In the genomic region with DNA sequence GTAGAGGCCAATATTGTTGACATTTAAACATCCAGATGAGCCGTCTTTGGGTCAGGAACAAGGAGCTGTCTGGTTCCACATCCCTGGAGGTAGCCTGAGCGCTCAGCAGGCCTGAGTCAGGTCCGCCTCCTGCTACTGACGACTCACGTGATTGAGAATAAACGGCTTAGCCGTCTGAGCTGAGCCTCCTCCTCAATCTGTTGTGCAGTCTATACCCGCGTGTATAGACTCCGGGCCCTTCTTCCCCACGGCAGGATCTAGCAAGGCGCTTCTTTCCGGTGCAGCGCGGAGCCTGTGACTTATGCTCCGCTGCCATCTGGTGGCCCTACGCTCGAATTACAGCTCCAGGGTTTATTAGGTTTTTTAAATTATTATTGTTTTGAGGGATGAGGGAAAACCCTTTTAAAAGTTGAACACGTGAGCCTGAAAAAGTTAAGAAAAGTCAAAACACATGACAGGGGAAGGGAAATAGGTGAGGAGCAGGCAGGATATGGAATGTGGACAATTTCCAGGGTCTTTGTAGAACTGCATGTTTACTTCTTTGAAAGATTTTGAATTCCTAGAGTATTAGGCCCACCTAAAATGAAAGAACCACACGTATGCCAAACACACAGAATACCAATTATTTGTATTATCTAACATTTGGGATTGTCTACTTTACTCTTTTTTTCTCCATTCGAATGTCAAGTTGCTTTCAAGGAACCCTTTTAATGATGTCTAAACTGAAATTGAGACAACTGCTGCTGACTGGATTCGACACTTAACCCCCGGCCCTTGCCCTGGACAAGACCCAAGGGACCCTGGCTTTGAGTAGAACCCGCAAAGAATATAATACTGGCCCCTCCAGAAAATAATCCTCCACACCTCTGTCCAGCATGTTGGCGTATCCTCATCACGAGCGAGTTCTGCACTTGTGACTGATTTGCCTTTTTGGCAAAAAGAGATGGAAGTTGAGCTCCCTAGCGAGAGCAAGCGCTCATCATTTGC, we compare ENCODE assay signal across 8 cellular contexts.
DNase-seq lines count a peak whose midpoint lies in the region; ATAC-seq and TF ChIP-seq lines count a peak whose summit lies in the region.

No MANE protein-coding gene starts in this region.

- no peak overlapping the region for H3K27ac ChIP-seq in left lung

- no peak overlapping the region for H3K27ac Mint-ChIP-seq in chondrocyte (ENCODE audit: unreplicated experiment)

- H3K9me3 Mint-ChIP-seq in chondrocyte (ENCODE audit: low read depth): no peaks in the 10 kb centered on the region

- TF ChIP-seq CTCF in chondrocyte (IDR thresholded peaks at IDR 0.05) (peak; percentile 98), left lung (IDR thresholded peaks at IDR 0.05) (peak; percentile 74 to 86)

- H3K4me3 ChIP-seq in left lung: no peak overlapping the region

- no peaks in the 10 kb centered on the region for H3K9me3 ChIP-seq in left lung

- no peaks in the 10 kb centered on the region for H3K36me3 Mint-ChIP-seq in chondrocyte (ENCODE audit: low read depth)

- DNase-seq in AG08395 (ENCODE audit: low spot score) (peak; percentile 73), NCI-H345 treated with DMSO at 0.1 percent for 48 hours (lab: John Stamatoyannopoulos, UW; ENCODE audit: unreplicated experiment) (peak; percentile 35), chondrocyte (ENCODE audit: low spot score) (no peak), left lung (peak; percentile 58 to 87)
- peak; percentile 40 to 42 for DNase-seq in activated CD4-positive, alpha-beta T cell treated with anti-CD3 and anti-CD28 coated beads for 24 hours (ENCODE audit: low read depth in 2 of 2)
- peak; percentile 31 to 47 (median 32) for DNase-seq in stimulated activated CD4-positive, alpha-beta T cell treated with anti-CD3 and anti-CD28 coated beads, TNF-alpha, amount 100 ng/mL, for 24 hours (ENCODE audit: low read depth in 3 of 3)

- H3K4me1 Mint-ChIP-seq in chondrocyte (ENCODE audit: low read depth): peaks cover 9% of the 10 kb centered on the region

- peaks cover 0 to 5% of the 10 kb centered on the region in 2 donors for H3K4me1 ChIP-seq in left lung

- peak; percentile 75 for ATAC-seq in GM18870 (IDR thresholded peaks at IDR 0.05; ENCODE audit: unreplicated experiment)
- peak; percentile 87 for ATAC-seq in HG03175 (IDR thresholded peaks at IDR 0.05; ENCODE audit: unreplicated experiment)
- peak; percentile 98 for ATAC-seq in left lung

- H3K27me3 Mint-ChIP-seq in chondrocyte (ENCODE audit: low read depth): no peaks in the 10 kb centered on the region

- H3K4me3 Mint-ChIP-seq in chondrocyte (ENCODE audit: unreplicated experiment): no peak overlapping the region

- no peaks in the 10 kb centered on the region for H3K36me3 ChIP-seq in left lung

- intact Hi-C loops in left lung (cut with DNase I): loop anchor here in 1 of 2 donors (5.0 kb wide), 1 partner anchor 303 kb away; no protein-coding TSS in a partner anchor

- H3K27me3 ChIP-seq in left lung: no peaks in the 10 kb centered on the region
